16 cellular contexts compared by ENCODE assay signal in the genomic region with DNA sequence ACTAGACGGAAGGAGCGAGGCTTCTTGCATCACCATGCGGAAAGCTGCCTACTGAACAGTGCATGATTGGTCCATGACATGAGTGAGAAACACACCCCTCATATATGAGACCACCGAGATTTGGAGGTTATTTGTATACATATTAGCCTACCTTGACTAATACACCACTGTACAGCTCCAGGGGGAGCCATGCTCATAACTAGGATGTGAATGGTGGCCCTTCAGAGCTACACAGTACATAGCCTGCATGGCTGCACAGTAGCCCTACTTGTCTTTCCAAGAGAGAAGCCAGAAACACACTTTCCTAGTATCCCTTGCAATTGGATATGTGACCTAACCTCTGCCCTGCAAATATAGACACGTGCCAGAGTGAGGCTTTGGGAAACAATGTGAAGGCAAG. TPM values are rescaled to one million over a fixed set of nuclear protein-coding genes. Genes with fewer than 3 reads are reported as not detected.
A peak's percentile ranks its signal among the peaks of the same experiment; 100 is the strongest.
DNase-seq lines count a peak whose midpoint lies in the region; ATAC-seq, FAIRE-seq and TF ChIP-seq lines count a peak whose summit lies in the region.
"Had no signal": no experiment of that assay in that cellular context is flagged by ENCODE, and none has a peak within 500 bp of the region (broad histone marks: within the 10 kb centered on the region; RNA-seq: fewer than 3 reads in every experiment).

No MANE protein-coding gene starts in this region.

- H3K27ac Mint-ChIP-seq in GM23338 (no peak overlapping the region), osteocyte (ENCODE audit: unreplicated experiment) (no peak overlapping the region)
- H3K27ac Mint-ChIP-seq: CD4-positive, alpha-beta memory T cell; IgD-negative memory B cell had no signal

- WGBS in K562 (ENCODE audit: insufficient coverage, low coverage, missing lambda C conversion rate): 59% methylated on average over 5 of the region's 5 CpGs

- H3K4me3 ChIP-seq in GM23338 (no peak overlapping the region), K562 (no peak overlapping the region)
- H3K4me3 ChIP-seq: GM23248 had no signal

- H3K79me2 ChIP-seq in GM23338 (replicated peaks; ENCODE audit: insufficient read depth) (no peaks in the 10 kb centered on the region), K562 (ENCODE audit: control insufficient read depth, insufficient read depth, low read length) (no peaks in the 10 kb centered on the region)

- ATAC-seq in GM23338 (no peak), K562 (peak; percentile 84), HG03196 (IDR thresholded peaks at IDR 0.05; ENCODE audit: unreplicated experiment) (no peak)

- TF ChIP-seq EP300 in K562 (IDR thresholded peaks at IDR 0.05; ENCODE audit: low read length): no peak

- H2AFZ ChIP-seq in GM23338 (0 out of 2 replicates have a peak overlapping the region, but pooled peaks have one; percentile 56), K562 (ENCODE audit: low read depth, low read length) (0 out of 2 replicates have a peak overlapping the region, but pooled peaks have one; percentile 5)
- H2AFZ ChIP-seq: GM23248 had no signal

- H4K20me1 ChIP-seq in GM23338 (replicated peaks; ENCODE audit: insufficient read depth) (no peaks in the 10 kb centered on the region), K562 (replicated peaks; ENCODE audit: control insufficient read depth, insufficient read depth, low read length) (no peaks in the 10 kb centered on the region)

- POLR2A ChIA-PET in K562 (lab: Yijun Ruan, JAX): interaction anchor here (1.4 kb wide), 1 partner anchor 26 kb away, joined by 4 read pairs; no protein-coding TSS in a partner anchor

- H3K4me1 Mint-ChIP-seq in GM23338 (peaks cover 4% of the 10 kb centered on the region), osteocyte (ENCODE audit: unreplicated experiment) (no peaks in the 10 kb centered on the region)

- CTCF ChIA-PET in K562 (lab: Yijun Ruan, JAX; ENCODE audit: low intra/inter-chr PET ratio): no interaction called here

- H3K36me3 Mint-ChIP-seq in GM23338 (ENCODE audit: low read depth): no peaks in the 10 kb centered on the region
- no peaks in the 10 kb centered on the region for H3K36me3 Mint-ChIP-seq in osteocyte (ENCODE audit: unreplicated experiment)
- H3K36me3 Mint-ChIP-seq: CD4-positive, alpha-beta memory T cell had no signal

- no peak overlapping the region for H3K27ac ChIP-seq in GM23338 (ENCODE audit: low read depth)
- no peak overlapping the region for H3K27ac ChIP-seq in K562 (ENCODE audit: extremely low read depth, low read depth, low read length)
- H3K27ac ChIP-seq: C4-2B, GM23248 had no signal

- H3K4me1 ChIP-seq in GM23338 (ENCODE audit: insufficient read depth): peaks cover 9% of the 10 kb centered on the region
- H3K4me1 ChIP-seq in K562 (replicated peaks in 1 of 2; ENCODE audit: control insufficient read depth in 2 of 2, insufficient read depth in 2 of 2, low read length in 2 of 2): peaks cover 4 to 6% of the 10 kb centered on the region in 2 experiments; a peak in 4 of 5 replicates
- H3K4me1 ChIP-seq: BE2C had no signal

- H3K9me3 ChIP-seq in K562 (replicated peaks; ENCODE audit: control insufficient read depth, insufficient read depth, low read depth, low read length): no peaks in the 10 kb centered on the region
- H3K9me3 ChIP-seq: BE2C had no signal

- no peaks in the 10 kb centered on the region for H3F3A ChIP-seq in GM23338 (replicated peaks; ENCODE audit: low read depth)

- TF ChIP-seq CTCF in GM23338 (conservative IDR thresholded peaks at IDR 0.05; ENCODE audit: low read depth in 2 of 2) (no peak), K562 (IDR thresholded peaks at IDR 0.05 in 2 of 3, conservative IDR thresholded peaks at IDR 0.05 in 1 of 3; ENCODE audit: insufficient read depth in 2 of 3, low read depth in 1 of 3, low read length in 3 of 3) (0 out of 6 replicates have a peak, but pooled peaks of 1 of the 3 experiments have one; percentile 19), osteocyte (IDR thresholded peaks at IDR 0.05) (no peak)

- in situ Hi-C loops in K562 (cut with MboI): no loop called here

- H3K9me1 ChIP-seq in K562 (ENCODE audit: control insufficient read depth, insufficient read depth, low read length): no peaks in the 10 kb centered on the region

- no peak for DNase-seq in GM23338 (ENCODE audit: low spot score)
- DNase-seq in NCI-H2029 (lab: John Stamatoyannopoulos, UW): peak; percentile 65
- DNase-seq in K562 (ENCODE audit: extremely low read depth in 1 of 4, low spot score in 3 of 4): no peak
- DNase-seq in osteocyte (ENCODE audit: extremely low spot score, unreplicated experiment): peak; percentile 38
- no peak for DNase-seq in GM19238 (ENCODE audit: insufficient read length, low spot score)
- no peak for DNase-seq in GDM1 (lab: John Stamatoyannopoulos, UW)
- DNase-seq: BE2C; CD4-positive, alpha-beta memory T cell; DMS79; GM23248; H7 had no signal

- no peaks in the 10 kb centered on the region for H3K27me3 Mint-ChIP-seq in GM23338 (ENCODE audit: insufficient read depth, low read depth, poor library complexity)
- peaks cover 13% of the 10 kb centered on the region for H3K27me3 Mint-ChIP-seq in osteocyte (ENCODE audit: unreplicated experiment)

- H3K9me3 Mint-ChIP-seq in GM23338: no peaks in the 10 kb centered on the region; the same call in 2 of the 3 replicates
- peaks cover 3% of the 10 kb centered on the region for H3K9me3 Mint-ChIP-seq in osteocyte (ENCODE audit: unreplicated experiment)
- H3K9me3 Mint-ChIP-seq: CD4-positive, alpha-beta memory T cell had no signal

- no peak for FAIRE-seq in K562 (lab: Jason Lieb, UNC)
- FAIRE-seq: A204.1, G401.6 had no signal

- no peaks in the 10 kb centered on the region for H3K27me3 ChIP-seq in GM23338 (ENCODE audit: insufficient read depth)
- no peaks in the 10 kb centered on the region for H3K27me3 ChIP-seq in K562 (ENCODE audit: control insufficient read depth in 2 of 2, insufficient read depth in 2 of 2, low read length in 2 of 2)
- H3K27me3 ChIP-seq: BE2C had no signal

- H3K9ac ChIP-seq in K562 (ENCODE audit: insufficient read depth in 1 of 2, low read depth in 2 of 2, low read length in 2 of 2): no peak overlapping the region
- H3K9ac ChIP-seq: GM23248 had no signal

- no TSS peak for BruUV-seq in K562 (replicated peaks; lab: Mats Ljungman, UMichigan)

- H3K36me3 ChIP-seq in GM23338 (ENCODE audit: insufficient read depth) (no peaks in the 10 kb centered on the region), K562 (ENCODE audit: control insufficient read depth, insufficient read depth, low read length) (no peaks in the 10 kb centered on the region)
- H3K36me3 ChIP-seq: BE2C had no signal

- H3K4me3 Mint-ChIP-seq in GM23338 (no peak overlapping the region), osteocyte (ENCODE audit: unreplicated experiment) (no peak overlapping the region)
- H3K4me3 Mint-ChIP-seq: CD4-positive, alpha-beta memory T cell; IgD-negative memory B cell had no signal

- H3K4me2 ChIP-seq in GM23338 (no peak overlapping the region), K562 (ENCODE audit: insufficient read depth, low read length) (no peak overlapping the region)

- TF ChIP-seq POLR2A in K562 (conservative IDR thresholded peaks at IDR 0.05): no peak

- no peaks in the 10 kb centered on the region for H3K9me2 ChIP-seq in GM23338 (ENCODE audit: insufficient read depth)

- TF ChIP-seq RAD21 in K562 (CRISPR knock-in tag; conservative IDR thresholded peaks at IDR 0.05 in 1 of 2, IDR thresholded peaks at IDR 0.05 in 1 of 2): no peak

- intact Hi-C loops in K562 (cut with micrococcal nuclease): no loop called here

TF ChIP-seq in GM23338, 12 proteins besides CTCF, POLR2A, EP300 and RAD21 (continues in another document):
- TF ChIP-seq JUNB (IDR thresholded peaks at IDR 0.05; ENCODE audit: unreplicated experiment): no peak
- TF ChIP-seq CREB1 (CRISPR knock-in tag; IDR thresholded peaks at IDR 0.05; ENCODE audit: low read depth): no peak

TF ChIP-seq in K562, 482 proteins besides CTCF, POLR2A, EP300 and RAD21 (continues in another document):
- TF ChIP-seq IRF2 (CRISPR knock-in tag; IDR thresholded peaks at IDR 0.05): no peak
- TF ChIP-seq, protein P1, sequence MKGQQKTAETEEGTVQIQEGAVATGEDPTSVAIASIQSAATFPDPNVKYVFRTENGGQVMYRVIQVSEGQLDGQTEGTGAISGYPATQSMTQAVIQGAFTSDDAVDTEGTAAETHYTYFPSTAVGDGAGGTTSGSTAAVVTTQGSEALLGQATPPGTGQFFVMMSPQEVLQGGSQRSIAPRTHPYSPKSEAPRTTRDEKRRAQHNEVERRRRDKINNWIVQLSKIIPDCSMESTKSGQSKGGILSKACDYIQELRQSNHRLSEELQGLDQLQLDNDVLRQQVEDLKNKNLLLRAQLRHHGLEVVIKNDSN (CRISPR knock-in tag; IDR thresholded peaks at IDR 0.05): 0 out of 2 replicates have a peak, but pooled peaks have one; percentile 10

RNA-seq across cellular contexts. Expression of gene MCUR1, which starts 21.8 kb away (rescaled TPM):
- 20.3 and 21.0 TPM in 2 replicates for total RNA-seq in GM23338 (2014; rRNA removed; shearing (Covaris generic))
- polyA plus RNA-seq in GM23338 (2016; fragmentation: Nextera tagmentation; extraction: Ambion mirVana) (63.5 and 65.3 TPM in 2 replicates), K562 (2011; rRNA removed) (20.5 and 27.9 TPM in 2 replicates), K562 (2014; fragmentation: Illumina TruSeq; extraction: Trizol) (28.8 and 34.6 TPM in 2 replicates), K562 (2014; fragmentation: Nextera tagmentation; extraction: Ambion mirVana) (1 to 10 TPM; 5.1 to 7.7 TPM), K562 (2014; rRNA removed) (35.4 and 41.4 TPM in 2 replicates)
- 9.3 and 14.6 TPM in 2 replicates for total RNA-seq in K562 (2011; cell fraction: chromatin; rRNA removed; ENCODE audit: low replicate concordance)
- 7.3 and 8.6 TPM in 2 replicates for total RNA-seq in K562 (2011; cell fraction: nucleolus; rRNA removed)
- 14.8 and 27.5 TPM in 2 replicates for total RNA-seq in K562 (2011; cell fraction: nucleoplasm; rRNA removed)
- total RNA-seq in K562 (2014; rRNA removed) (42.2 and 42.5 TPM in 2 replicates), K562 (2014; rRNA removed; fragmentation: Illumina TruSeq; extraction: Trizol) (46.8 and 52.6 TPM in 2 replicates), K562 (2015; rRNA removed; fragmentation: Illumina TruSeq; extraction: Trizol) (52.9 and 55.5 TPM in 2 replicates), K562 (2021) (60.2 and 62.6 TPM in 2 replicates), osteocyte (23.4 and 24.8 TPM in 2 replicates)
- 17.9 and 19.6 TPM in 2 replicates for polyA plus RNA-seq in K562 (2011; cell fraction: cytosol; rRNA removed)
- polyA plus RNA-seq in K562 (2011; cell fraction: nucleus; rRNA removed): 5.9 and 6.6 TPM in 2 replicates
- 27.9 and 32.3 TPM in 2 replicates for polyA plus RNA-seq in K562 (2012)
- polyA minus RNA-seq in K562 (2011; rRNA and poly(A)+ RNA removed): 22.3 and 25.4 TPM in 2 replicates
- polyA minus RNA-seq in K562 (2011; cell fraction: cytosol; rRNA and poly(A)+ RNA removed): 12.9 and 13.6 TPM in 2 replicates
- polyA minus RNA-seq in K562 (2011; cell fraction: nucleus; rRNA and poly(A)+ RNA removed): 5.7 and 7.9 TPM in 2 replicates

Comparison
In these comparisons a context has a peak if more than half of its experiments do, and no peak if none do; other contexts are left out.
1. DNase-seq: peak in NCI-H2029 (single experiment) and osteocyte (single experiment); none in GM23338 (single experiment), K562 (0 of 4), GM19238 (single experiment) and GDM1 (single experiment).